ENCODE assay signal across 8 cellular contexts in genomic region chr6:89818977-89819335, GRCh38. TPM values are rescaled to one million over a fixed set of nuclear protein-coding genes. Genes with fewer than 3 reads are reported as not detected.
A peak's percentile ranks its signal among the peaks of the same experiment; 100 is the strongest.
DNase-seq lines count a peak whose midpoint lies in the region; ATAC-seq, FAIRE-seq and TF ChIP-seq lines count a peak whose summit lies in the region.

No MANE protein-coding gene starts in this region.

- H4K5ac ChIP-seq in H9 (ENCODE audit: insufficient read length, low read depth, low read length) = peak overlapping the region; percentile 93

- peak overlapping the region; percentile 93 to 98 (median 98) for H3K27ac Mint-ChIP-seq in H9
- peak overlapping the region; percentile 97 for H3K27ac Mint-ChIP-seq in activated T-helper 1 cell treated with anti-CD3 and anti-CD28 coated beads, Interleukin-12 subunit alpha, Interleukin-12 subunit beta, Interleukin-2, Interleukin-4 antibody, amounts not matched to agents 30 ng/mL and 10 ng/mL and 1 ng/mL, durations not matched to agents 14 hours and 24 hours and 36 hours

- H3K9me3 ChIP-seq in H9 (ENCODE audit: control insufficient read depth, low read depth, low read length) = no peaks in the 10 kb centered on the region
- H3K9me3 ChIP-seq in pancreas = no peaks in the 10 kb centered on the region

- H3K27ac ChIP-seq in H9 (ENCODE audit: insufficient read length, low read depth, low read length) = peak overlapping the region; percentile 88
- peak overlapping the region; percentile 72 to 91 (median 86) for H3K27ac ChIP-seq in pancreas

- TF ChIP-seq CTCF in H9 (conservative IDR thresholded peaks at IDR 0.05) (no peak), pancreas (IDR thresholded peaks at IDR 0.05) (no peak)

- H3K23me2 ChIP-seq in H9 (ENCODE audit: insufficient read length, low read depth, low read length, poor library complexity, severe bottlenecking) = peaks cover 8% of the 10 kb centered on the region

- H3K23ac ChIP-seq in H9 (ENCODE audit: insufficient read length, low read depth, low read length) = peak overlapping the region; percentile 14

- peak; percentile 46 for ATAC-seq in Right ventricle myocardium superior (ENCODE audit: poor library complexity)
- ATAC-seq in pancreas = peak; percentile 38 to 58 (median 53)
- no peak for ATAC-seq in GM18519 (IDR thresholded peaks at IDR 0.05; ENCODE audit: low FRiP score, unreplicated experiment)

- intact Hi-C loops in activated T-helper 1 cell treated with anti-CD3 and anti-CD28 coated beads, Interleukin-12 subunit alpha, Interleukin-12 subunit beta, Interleukin-2, Interleukin-4 antibody, amounts not matched to agents 30 ng/mL and 10 ng/mL and 1 ng/mL, durations not matched to agents 14 hours and 24 hours and 36 hours (cut with micrococcal nuclease) = loop anchor here (1.0 to 5.0 kb wide), 8 partner anchors 10 to 768 kb away; partner anchors contain the start of genes BACH2, CASP8AP2, LYRM2 and MAP3K7
- intact Hi-C loops in Right ventricle myocardium superior (cut with DNase I) = no loop called here
- intact Hi-C loops in pancreas (cut with DNase I) = no loop called here

- H3K9ac ChIP-seq in H9 (ENCODE audit: extremely low read depth, insufficient read length, low read length) = peak overlapping the region; percentile 99

- H3K4ac ChIP-seq in H9 (ENCODE audit: low read depth, low read length) = no peak overlapping the region

- H2AK5ac ChIP-seq in H9 (ENCODE audit: insufficient read length, low read length) = no peak overlapping the region

- no peak overlapping the region for H2AFZ ChIP-seq in H9 (ENCODE audit: low read length)

- WGBS in H9 (ENCODE audit: extremely low coverage, insufficient read length, low lambda C conversion rate) = no CpG with 5 or more reads among the region's 14 CpGs
- whole genome bisulfite sequencing in pancreas, 2 donors = 0% methylated on average over 14 of the region's 14 CpGs

- H2BK20ac ChIP-seq in H9 (ENCODE audit: low read depth, low read length, poor library complexity, severe bottlenecking) = no peak overlapping the region

- H3K9me3 Mint-ChIP-seq in H9 = no peaks in the 10 kb centered on the region
- no peaks in the 10 kb centered on the region for H3K9me3 Mint-ChIP-seq in activated T-helper 1 cell treated with anti-CD3 and anti-CD28 coated beads, Interleukin-12 subunit alpha, Interleukin-12 subunit beta, Interleukin-2, Interleukin-4 antibody, amounts not matched to agents 30 ng/mL and 10 ng/mL and 1 ng/mL, durations not matched to agents 14 hours and 24 hours and 36 hours

- peak overlapping the region; percentile 99 for H3K4me2 ChIP-seq in H9 (ENCODE audit: insufficient read depth, insufficient read length, low read length)

- FAIRE-seq in pancreas (lab: Jason Lieb, UNC) = no peak

- peaks cover 4 to 9% (median 5%) of the 10 kb centered on the region in 3 experiments; a peak in 5 of 7 replicates for H3K36me3 Mint-ChIP-seq in H9 (ENCODE audit: insufficient read depth in 1 of 3, low read depth in 3 of 3)
- peaks cover 9% of the 10 kb centered on the region for H3K36me3 Mint-ChIP-seq in activated T-helper 1 cell treated with anti-CD3 and anti-CD28 coated beads, Interleukin-12 subunit alpha, Interleukin-12 subunit beta, Interleukin-2, Interleukin-4 antibody, amounts not matched to agents 30 ng/mL and 10 ng/mL and 1 ng/mL, durations not matched to agents 14 hours and 24 hours and 36 hours (ENCODE audit: low read depth)

- H3K79me1 ChIP-seq in H9 (ENCODE audit: insufficient read depth, low read depth, low read length, poor library complexity, severe bottlenecking) = peaks cover 5% of the 10 kb centered on the region

- H3K4me1 ChIP-seq in H9 (ENCODE audit: insufficient read depth, low read length) (peaks cover 4% of the 10 kb centered on the region; the same call in 1 of the 2 replicates), pancreas (peaks cover 0 to 4% (median 0%) of the 10 kb centered on the region in 3 donors)

- H3T11ph ChIP-seq in H9 (ENCODE audit: low read length) = no peak overlapping the region

- peak overlapping the region; percentile 93 for H3K14ac ChIP-seq in H9 (ENCODE audit: insufficient read depth, low read length)

- H4K91ac ChIP-seq in H9 (ENCODE audit: insufficient read length, low read depth, low read length) = no peak overlapping the region

- H3K36me3 ChIP-seq in pancreas = no peaks in the 10 kb centered on the region

- peaks cover 40% of the 10 kb centered on the region for H3K79me2 ChIP-seq in H9 (ENCODE audit: insufficient read depth, low read length)

- peak overlapping the region; percentile 59 for H3K56ac ChIP-seq in H9 (ENCODE audit: insufficient read length, low read depth, low read length)

- H3K27me3 ChIP-seq in H9 (ENCODE audit: insufficient read depth, low read length) = peaks cover 2% of the 10 kb centered on the region; the same call in 1 of the 2 replicates
- no peaks in the 10 kb centered on the region for H3K27me3 ChIP-seq in pancreas

- no peak overlapping the region for H4K8ac ChIP-seq in H9 (replicated peaks; ENCODE audit: insufficient read length, low read depth, low read length)

- no peak overlapping the region for H2BK120ac ChIP-seq in H9 (ENCODE audit: low read depth, low read length, poor library complexity, severe bottlenecking)

- H2BK12ac ChIP-seq in H9 (ENCODE audit: insufficient read length, low read depth, low read length) = no peak overlapping the region

- peak overlapping the region; percentile 88 for H3K18ac ChIP-seq in H9 (ENCODE audit: insufficient read length, low read depth, low read length)

- DNase-seq in NCI-H1092 treated with DMSO at 0.1 percent for 48 hours (lab: John Stamatoyannopoulos, UW) (peak; percentile 37), NCI-H1092 (lab: John Stamatoyannopoulos, UW) (no peak), H9 (no peak), LoVo (ENCODE audit: low spot score) (peak; percentile 50), Right ventricle myocardium superior (no peak), pancreas (no peak)
- no peak for DNase-seq in activated T-helper 1 cell treated with anti-CD3 and anti-CD28 coated beads, Interleukin-12 subunit alpha, Interleukin-12 subunit beta, Interleukin-2, Interleukin-4 antibody, amounts not matched to agents 30 ng/mL and 10 ng/mL and 1 ng/mL, durations not matched to agents 14 hours and 24 hours and 36 hours (ENCODE audit: low spot score)

- H3K4me1 Mint-ChIP-seq in H9 = peaks cover 26 to 41% of the 10 kb centered on the region in 2 experiments
- H3K4me1 Mint-ChIP-seq in activated T-helper 1 cell treated with anti-CD3 and anti-CD28 coated beads, Interleukin-12 subunit alpha, Interleukin-12 subunit beta, Interleukin-2, Interleukin-4 antibody, amounts not matched to agents 30 ng/mL and 10 ng/mL and 1 ng/mL, durations not matched to agents 14 hours and 24 hours and 36 hours (ENCODE audit: low read depth) = peaks cover 33% of the 10 kb centered on the region

- no peak overlapping the region for H2BK15ac ChIP-seq in H9 (ENCODE audit: low read depth, low read length)

- no peak overlapping the region for H2BK5ac ChIP-seq in H9 (ENCODE audit: insufficient read length, low read length)

- no peaks in the 10 kb centered on the region for H3K27me3 Mint-ChIP-seq in H9 (ENCODE audit: low read depth)
- H3K27me3 Mint-ChIP-seq in activated T-helper 1 cell treated with anti-CD3 and anti-CD28 coated beads, Interleukin-12 subunit alpha, Interleukin-12 subunit beta, Interleukin-2, Interleukin-4 antibody, amounts not matched to agents 30 ng/mL and 10 ng/mL and 1 ng/mL, durations not matched to agents 14 hours and 24 hours and 36 hours (ENCODE audit: insufficient read depth) = no peaks in the 10 kb centered on the region

- peak overlapping the region; percentile 83 to 91 for H3K4me3 Mint-ChIP-seq in H9
- H3K4me3 Mint-ChIP-seq in activated T-helper 1 cell treated with anti-CD3 and anti-CD28 coated beads, Interleukin-12 subunit alpha, Interleukin-12 subunit beta, Interleukin-2, Interleukin-4 antibody, amounts not matched to agents 30 ng/mL and 10 ng/mL and 1 ng/mL, durations not matched to agents 14 hours and 24 hours and 36 hours = peak overlapping the region; percentile 87

- no peaks in the 10 kb centered on the region for H4K20me1 ChIP-seq in H9 (ENCODE audit: control insufficient read depth, insufficient read depth, insufficient read length)

- peak overlapping the region; percentile 42 to 89 (median 78) for H3K4me3 ChIP-seq in pancreas

RNA-seq across cellular contexts. Expression of gene MDN1, which starts 0.6 kb away (rescaled TPM):
- total RNA-seq in H9 (2021) (110 and 117 TPM in 2 replicates), Right ventricle myocardium superior (22.6 TPM), pancreas (10 to 100 TPM; 15.6 to 20.2 (median 17.0) TPM)
- total RNA-seq in activated T-helper 1 cell treated with anti-CD3 and anti-CD28 coated beads, Interleukin-12 subunit alpha, Interleukin-12 subunit beta, Interleukin-2, Interleukin-4 antibody, amounts not matched to agents 30 ng/mL and 10 ng/mL and 1 ng/mL, durations not matched to agents 14 hours and 24 hours and 36 hours = 74.6 and 77.9 TPM in 2 replicates
- polyA plus RNA-seq in pancreas = 10 to 100 TPM; 23.1 to 27.5 TPM

RNA-seq across cellular contexts. Expression of gene CASP8AP2, which starts 10.7 kb away (rescaled TPM):
- total RNA-seq in H9 (2021) (32.6 and 33.6 TPM in 2 replicates), Right ventricle myocardium superior (13.8 TPM), pancreas (1 to 10 TPM; 4.2 to 9.3 (median 6.0) TPM)
- total RNA-seq in activated T-helper 1 cell treated with anti-CD3 and anti-CD28 coated beads, Interleukin-12 subunit alpha, Interleukin-12 subunit beta, Interleukin-2, Interleukin-4 antibody, amounts not matched to agents 30 ng/mL and 10 ng/mL and 1 ng/mL, durations not matched to agents 14 hours and 24 hours and 36 hours = 38.3 and 40.2 TPM in 2 replicates
- 1 to 10 TPM; 3.0 to 3.5 TPM for polyA plus RNA-seq in pancreas

Comparison
In these comparisons a context has a peak if more than half of its experiments do, and no peak if none do; other contexts are left out.
1. DNase-seq: peak in NCI-H1092 treated with DMSO at 0.1 percent for 48 hours (single experiment) and LoVo (single experiment); none in NCI-H1092 (single experiment), H9 (single experiment), activated T-helper 1 cell treated with anti-CD3 and anti-CD28 coated beads, Interleukin-12 subunit alpha, Interleukin-12 subunit beta, Interleukin-2, Interleukin-4 antibody, amounts not matched to agents 30 ng/mL and 10 ng/mL and 1 ng/mL, durations not matched to agents 14 hours and 24 hours and 36 hours (single experiment), Right ventricle myocardium superior (single experiment) and pancreas (0 of 6).